ENCODE assay signal across 2 cellular contexts in genomic region chr7:5627745-5628547, GRCh38.
TF ChIP-seq lines count a peak whose summit lies in the region.

No MANE protein-coding gene starts in this region.

TF ChIP-seq in HEK293T, 16 proteins besides CTCF, POLR2A, EP300 and RAD21 (continued from another document):
- TF ChIP-seq HDGF (IDR thresholded peaks at IDR 0.05; ENCODE audit: borderline replicate concordance): no peak
- no peak for TF ChIP-seq SP1 (IDR thresholded peaks at IDR 0.05)
- TF ChIP-seq SUZ12 (IDR thresholded peaks at IDR 0.05): no peak
- TF ChIP-seq, protein P1, sequence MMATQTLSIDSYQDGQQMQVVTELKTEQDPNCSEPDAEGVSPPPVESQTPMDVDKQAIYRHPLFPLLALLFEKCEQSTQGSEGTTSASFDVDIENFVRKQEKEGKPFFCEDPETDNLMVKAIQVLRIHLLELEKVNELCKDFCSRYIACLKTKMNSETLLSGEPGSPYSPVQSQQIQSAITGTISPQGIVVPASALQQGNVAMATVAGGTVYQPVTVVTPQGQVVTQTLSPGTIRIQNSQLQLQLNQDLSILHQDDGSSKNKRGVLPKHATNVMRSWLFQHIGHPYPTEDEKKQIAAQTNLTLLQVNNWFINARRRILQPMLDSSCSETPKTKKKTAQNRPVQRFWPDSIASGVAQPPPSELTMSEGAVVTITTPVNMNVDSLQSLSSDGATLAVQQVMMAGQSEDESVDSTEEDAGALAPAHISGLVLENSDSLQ (IDR thresholded peaks at IDR 0.05): peak; percentile 56
TF ChIP-seq in HEK293T: peak in this region for 1.

TF ChIP-seq in K562, 482 proteins besides CTCF, POLR2A, EP300 and RAD21:
- TF ChIP-seq TRIM25 (IDR thresholded peaks at IDR 0.05; ENCODE audit: borderline replicate concordance): no peak
- no peak for TF ChIP-seq JUND (IDR thresholded peaks at IDR 0.05; ENCODE audit: borderline replicate concordance, low read depth, low read length)
- TF ChIP-seq JUND (tag; IDR thresholded peaks at IDR 0.05; ENCODE audit: borderline replicate concordance, low read depth, low read length): no peak
- no peak for TF ChIP-seq PBX2 (CRISPR knock-in tag; IDR thresholded peaks at IDR 0.05; ENCODE audit: low read depth)
- TF ChIP-seq PBX2 (tag; conservative IDR thresholded peaks at IDR 0.05; ENCODE audit: low read depth): peak; percentile 69
- TF ChIP-seq PURB (CRISPR knock-in tag; IDR thresholded peaks at IDR 0.05; ENCODE audit: low read depth): no peak
- peak; percentile 87 for TF ChIP-seq MEIS2 (IDR thresholded peaks at IDR 0.05; ENCODE audit: partially characterized antibody)
- TF ChIP-seq, protein P1 (IDR thresholded peaks at IDR 0.05): peak; percentile 85
- TF ChIP-seq CEBPB (tag; IDR thresholded peaks at IDR 0.05): no peak
- TF ChIP-seq COPS2 (conservative IDR thresholded peaks at IDR 0.05): no peak
